Comparison of ENCODE assay signal across 9 cellular contexts in genomic region chr6:160041608-160042007, GRCh38.
DNase-seq lines count a peak whose midpoint lies in the region; ATAC-seq, FAIRE-seq and TF ChIP-seq lines count a peak whose summit lies in the region.
"Had no signal": no experiment of that assay in that cellular context is flagged by ENCODE, and none has a peak within 500 bp of the region (broad histone marks: within the 10 kb centered on the region; RNA-seq: fewer than 3 reads in every experiment).

No MANE protein-coding gene starts in this region.

- FAIRE-seq in pancreas (lab: Jason Lieb, UNC): no peak

- peaks cover 4% of the 10 kb centered on the region for H3K79me2 ChIP-seq in fibroblast of lung (ENCODE audit: control insufficient read depth, insufficient read depth, low read length)

- no peak overlapping the region for H2AFZ ChIP-seq in fibroblast of lung (ENCODE audit: low read length)

- no peak overlapping the region for H3K4me2 ChIP-seq in fibroblast of lung (ENCODE audit: extremely low read depth, insufficient read depth, low read length)

- intact Hi-C loops in pancreas (cut with DNase I): no loop called here

- H3K36me3 ChIP-seq in fibroblast of lung (ENCODE audit: control insufficient read depth, insufficient read depth, low read length) (peaks cover 19% of the 10 kb centered on the region), pancreas (peaks cover 0 to 40% (median under 1%) of the 10 kb centered on the region in 3 donors)

- H3K4me3 ChIP-seq in fibroblast of lung (replicated peaks in 1 of 4; ENCODE audit: control extremely low read depth in 1 of 4, insufficient read depth in 1 of 4, low read depth in 3 of 4, low read length in 4 of 4): no peak overlapping the region
- H3K4me3 ChIP-seq in pancreas: no peak overlapping the region

- H3K9ac ChIP-seq in fibroblast of lung (ENCODE audit: insufficient read depth, low read length): no peak overlapping the region

- DNase-seq in EH (ENCODE audit: low read depth) (peak; percentile 73), NCI-H446 treated with DMSO at 0.1 percent for 48 hours (lab: John Stamatoyannopoulos, UW) (peak; percentile 35), fibroblast of lung (ENCODE audit: low read depth in 2 of 2) (peak; percentile 88 to 90), pancreas (peak in 5 of 6 donors; percentile 67 to 75 (median 72)), NCI-H526 (lab: John Stamatoyannopoulos, UW) (no peak), NOMO-1 (lab: John Stamatoyannopoulos, UW; ENCODE audit: unreplicated experiment in 2 of 2) (no peak)
- DNase-seq: activated T-cell treated with anti-CD3 and anti-CD28 coated beads for 4 hours had no signal

- H3K27me3 ChIP-seq in fibroblast of lung (ENCODE audit: control insufficient read depth, insufficient read depth, low read length): no peaks in the 10 kb centered on the region
- H3K27me3 ChIP-seq in pancreas: no peaks in the 10 kb centered on the region

- H3K9me3 ChIP-seq in fibroblast of lung (ENCODE audit: control insufficient read depth, insufficient read depth, low read depth, low read length) (no peaks in the 10 kb centered on the region), pancreas (no peaks in the 10 kb centered on the region)

- 63 to 66% methylated on average over 6 of the region's 6 CpGs for WGBS in pancreas, 2 donors

- ATAC-seq in pancreas: peak; percentile 82 to 93 (median 90)
- ATAC-seq in GM18873 (IDR thresholded peaks at IDR 0.05; ENCODE audit: low FRiP score, unreplicated experiment): no peak
- no peak for ATAC-seq in HG03095 (IDR thresholded peaks at IDR 0.05; ENCODE audit: unreplicated experiment)

- H3K4me1 ChIP-seq in fibroblast of lung (ENCODE audit: control insufficient read depth, extremely low read depth, insufficient read depth, low read length) (peaks cover 14% of the 10 kb centered on the region), pancreas (peaks cover 7 to 20% (median 7%) of the 10 kb centered on the region in 3 donors)

- TF ChIP-seq CTCF in fibroblast of lung (conservative IDR thresholded peaks at IDR 0.05 in 1 of 2, IDR thresholded peaks at IDR 0.05 in 1 of 2; ENCODE audit: low read depth in 1 of 2, low read length in 2 of 2): peak; percentile 19 to 34
- peak in 1 of 4 donors; percentile 21 for TF ChIP-seq CTCF in pancreas (IDR thresholded peaks at IDR 0.05)

- peak overlapping the region; percentile 36 for H3K27ac ChIP-seq in fibroblast of lung (ENCODE audit: insufficient read depth, low read length)
- H3K27ac ChIP-seq in pancreas: no peak overlapping the region

- no peaks in the 10 kb centered on the region for H4K20me1 ChIP-seq in fibroblast of lung (ENCODE audit: control insufficient read depth, extremely low read depth, insufficient read depth, low read length)

Comparison
In these comparisons a context has a peak if more than half of its experiments do, and no peak if none do; other contexts are left out.
1. DNase-seq: peak in EH (single experiment), NCI-H446 treated with DMSO at 0.1 percent for 48 hours (single experiment), fibroblast of lung (2 of 2) and pancreas (5 of 6); none in NCI-H526 (0 of 2) and NOMO-1 (0 of 2).
2. ATAC-seq: peak in pancreas (4 of 4); none in GM18873 (single experiment) and HG03095 (single experiment).